ENCODE assay signal across 10 cellular contexts in the genomic region with DNA sequence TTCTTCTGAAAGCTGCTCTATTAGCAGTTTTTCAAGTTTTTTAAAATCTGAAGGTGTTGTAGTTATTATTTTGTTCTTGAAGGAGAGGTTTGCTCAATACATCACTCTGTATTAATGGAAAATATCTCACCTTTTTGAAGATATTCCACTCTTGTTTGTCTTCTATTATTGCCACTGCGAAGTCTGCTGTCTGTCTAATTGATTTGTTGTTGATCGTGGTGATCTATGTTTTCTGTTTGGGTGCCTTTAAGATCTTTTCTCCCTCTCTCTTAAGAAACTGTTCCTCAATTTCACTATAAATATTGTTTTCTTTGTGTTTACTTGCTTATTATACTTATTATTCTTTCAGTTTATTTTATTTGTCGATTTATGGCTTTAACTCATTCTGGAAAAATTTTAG.
"Had no signal": no experiment of that assay in that cellular context is flagged by ENCODE, and none has a peak within 500 bp of the region (broad histone marks: within the 10 kb centered on the region; RNA-seq: fewer than 3 reads in every experiment).

No MANE protein-coding gene starts in this region.

- H3K9me3 Mint-ChIP-seq: HFFc6 had no signal

- H3K27ac Mint-ChIP-seq: GM23338, H9, HFFc6 had no signal

- H3K27ac ChIP-seq: HL-60 had no signal

- ATAC-seq: GM23338, K562 had no signal

- H3K4me3 Mint-ChIP-seq: GM23338, H9, HFFc6 had no signal

- FAIRE-seq: H1, H54, K562 had no signal

- DNase-seq: H9, HCEC 1CT, HFFc6, IMR-90, KG1 had no signal

- H2AFZ ChIP-seq: GM23338 had no signal

- H3K4me3 ChIP-seq: GM23338, K562 had no signal

- H3K4me2 ChIP-seq: GM23338 had no signal
